6 cellular contexts compared by ENCODE assay signal in genomic region chr2:25478736-25479135, GRCh38.
"Had no signal": no experiment of that assay in that cellular context is flagged by ENCODE, and none has a peak within 500 bp of the region (broad histone marks: within the 10 kb centered on the region; RNA-seq: fewer than 3 reads in every experiment).

No MANE protein-coding gene starts in this region.

- H3K4me3 ChIP-seq: GM23338 had no signal

- DNase-seq: H9, HCEC 1CT, HFFc6 had no signal

- H2AFZ ChIP-seq: GM23338 had no signal

- H3K4me1 Mint-ChIP-seq: GM23338, H9 had no signal

- ATAC-seq: GM23338, HepG2 had no signal

- H3K4me2 ChIP-seq: GM23338 had no signal

- H3K4me3 Mint-ChIP-seq: GM23338, H9, HFFc6, IgD-negative memory B cell had no signal

- H3K27ac Mint-ChIP-seq: GM23338, H9, HFFc6, IgD-negative memory B cell had no signal

- H3K27me3 Mint-ChIP-seq: IgD-negative memory B cell had no signal
